13 cellular contexts compared by ENCODE assay signal in the genomic region with DNA sequence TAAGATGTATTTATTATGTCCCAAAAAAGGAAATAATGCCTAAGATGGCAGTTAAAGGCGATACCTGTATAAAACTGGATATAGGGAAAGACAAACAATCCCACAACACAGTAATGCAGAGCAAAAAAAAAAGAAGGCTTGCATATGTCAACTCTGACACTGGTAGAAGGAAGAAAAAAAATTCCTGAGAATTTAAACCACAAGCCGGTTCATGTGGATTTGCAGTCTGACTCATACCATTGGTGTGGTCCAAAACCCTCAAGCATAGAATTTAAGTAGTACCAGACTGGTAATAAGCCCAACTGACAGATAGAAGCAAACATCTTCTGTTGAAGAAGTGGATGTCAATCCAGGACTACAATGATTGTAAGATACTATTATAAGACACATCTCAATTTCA. TPM values are rescaled to one million over a fixed set of nuclear protein-coding genes. Genes with fewer than 3 reads are reported as not detected.
DNase-seq lines count a peak whose midpoint lies in the region; ATAC-seq and TF ChIP-seq lines count a peak whose summit lies in the region.
"Had no signal": no experiment of that assay in that cellular context is flagged by ENCODE, and none has a peak within 500 bp of the region (broad histone marks: within the 10 kb centered on the region; RNA-seq: fewer than 3 reads in every experiment).

No MANE protein-coding gene starts in this region.

- H3K9me3 ChIP-seq in mammary epithelial cell (replicated peaks; ENCODE audit: insufficient read depth, low read length) (no peaks in the 10 kb centered on the region), thyroid gland (no peaks in the 10 kb centered on the region)

- no peaks in the 10 kb centered on the region for H3K79me2 ChIP-seq in mammary epithelial cell (ENCODE audit: insufficient read depth, low read length)

- no peak overlapping the region for H2AFZ ChIP-seq in mammary epithelial cell (ENCODE audit: low read depth, low read length)

- ATAC-seq in omental fat pad (ENCODE audit: low FRiP score), result no peak

- H3K36me3 ChIP-seq in mammary epithelial cell (ENCODE audit: insufficient read depth, low read length) (no peaks in the 10 kb centered on the region), thyroid gland (no peaks in the 10 kb centered on the region)

- intact Hi-C loops in mammary epithelial cell (cut with micrococcal nuclease), result no loop called here
- intact Hi-C loops in thyroid gland (cut with DNase I), result no loop called here

- dilution Hi-C loops in mammary epithelial cell (cut with HindIII; ENCODE audit: low sequenced_read_pairs), result no loop called here

- H3K4me2 ChIP-seq in mammary epithelial cell (ENCODE audit: insufficient read depth, low read depth, low read length), result peak overlapping the region; percentile 71

- peaks cover 15% of the 10 kb centered on the region for H3K4me1 ChIP-seq in mammary epithelial cell (ENCODE audit: insufficient read depth, low read length)
- H3K4me1 ChIP-seq in thyroid gland, result no peaks in the 10 kb centered on the region

- 22% methylated on average over 2 of the region's 2 CpGs for WGBS in mammary epithelial cell (ENCODE audit: low coverage, missing lambda C conversion rate)
- WGBS in thyroid gland, 2 donors, result 78 to 97% methylated on average over 2 of the region's 2 CpGs

- H3K27me3 ChIP-seq in mammary epithelial cell (ENCODE audit: insufficient read depth, low read length), result no peaks in the 10 kb centered on the region
- H3K27me3 ChIP-seq in thyroid gland, result no peaks in the 10 kb centered on the region

- H3K4me3 ChIP-seq in mammary epithelial cell (replicated peaks in 1 of 3; ENCODE audit: insufficient read depth in 1 of 3, low read depth in 2 of 3, low read length in 3 of 3), result no peak overlapping the region
- no peak overlapping the region for H3K4me3 ChIP-seq in thyroid gland (replicated peaks in 1 of 3)
- H3K4me3 ChIP-seq: SK-N-MC had no signal

- H4K20me1 ChIP-seq in mammary epithelial cell (ENCODE audit: insufficient read depth, low read length), result no peaks in the 10 kb centered on the region

- H3K27ac ChIP-seq in mammary epithelial cell (ENCODE audit: insufficient read depth, low read depth, low read length), result peak overlapping the region; percentile 7
- no peak overlapping the region for H3K27ac ChIP-seq in thyroid gland
- H3K27ac ChIP-seq: SK-N-MC had no signal

- BruUV-seq in mammary epithelial cell (replicated peaks; lab: Mats Ljungman, UMichigan), result no TSS peak

- DNase-seq in AG09319 (ENCODE audit: extremely low read depth, low read depth) (peak; percentile 75), LHCN-M2 (ENCODE audit: low read depth) (peak; percentile 90), mammary epithelial cell (peak; percentile 73), kidney tubule cell (ENCODE audit: low spot score) (peak; percentile 81), HuH-7 (ENCODE audit: low spot score) (no peak), thyroid gland (no peak), omental fat pad (ENCODE audit: low spot score) (no peak), NAMALWA (ENCODE audit: low spot score) (no peak)
- DNase-seq: C1 segment of cervical spinal cord, caudate nucleus, NCI-H1436 treated with DMSO at 0.1 percent for 48 hours had no signal

- in situ Hi-C loops in mammary epithelial cell (cut with MboI; ENCODE audit: low sequenced_read_pairs in 2 of 2), result no loop called here

- no peak for TF ChIP-seq POLR2A in thyroid gland (IDR thresholded peaks at IDR 0.05)

- no peak overlapping the region for H3K9ac ChIP-seq in mammary epithelial cell (ENCODE audit: insufficient read depth, low read length)

- TF ChIP-seq CTCF in AG09319 (IDR thresholded peaks at IDR 0.05; ENCODE audit: low read depth, low read length), result no peak
- TF ChIP-seq CTCF in mammary epithelial cell (conservative IDR thresholded peaks at IDR 0.05 in 1 of 2, IDR thresholded peaks at IDR 0.05 in 1 of 2; ENCODE audit: extremely low read depth in 1 of 2, insufficient read depth in 1 of 2, low read depth in 1 of 2, low read length in 2 of 2), result no peak
- TF ChIP-seq CTCF in thyroid gland (IDR thresholded peaks at IDR 0.05), result no peak
- TF ChIP-seq CTCF in omental fat pad (IDR thresholded peaks at IDR 0.05), result no peak

- CTCF ChIA-PET in mammary epithelial cell (lab: Charles Lee; ENCODE audit: low non-redundant PET), result no interaction called here

RNA-seq across cellular contexts. Expression of a gene that starts 7.2 kb away (rescaled TPM):
- total RNA-seq in LHCN-M2 (2014; rRNA removed) (0.11 and 0.83 TPM in 2 replicates), mammary epithelial cell (under 1 TPM in 1 of 2 donors, not detected in 1; 0.50 TPM), thyroid gland (1 to 10 TPM; 5.1 to 9.2 (median 6.9) TPM), omental fat pad (1 to 10 TPM in 1 of 4 donors, under 1 TPM in 2, not detected in 1; 0.47 to 3.5 (median 0.56) TPM)
- polyA plus RNA-seq in LHCN-M2 (2012), result 0.07 TPM
- polyA plus RNA-seq in mammary epithelial cell, result 0.08 TPM
- polyA minus RNA-seq in mammary epithelial cell, result not detected
- total RNA-seq: left lobe of liver had no signal

RNA-seq across cellular contexts. Expression of a gene that starts 7.3 kb away (rescaled TPM):
- total RNA-seq in LHCN-M2 (2014; rRNA removed) (12.3 and 24.9 TPM in 2 replicates), mammary epithelial cell (10 to 100 TPM; 14.4 to 19.0 TPM), thyroid gland (10 to 100 TPM; 65.4 to 80.7 (median 75.9) TPM), omental fat pad (10 to 100 TPM; 21.3 to 54.5 (median 33.9) TPM)
- 6.2 TPM for polyA plus RNA-seq in LHCN-M2 (2012)
- 6.1 TPM for polyA plus RNA-seq in mammary epithelial cell
- 1.8 TPM for polyA minus RNA-seq in mammary epithelial cell

Comparison
In these comparisons a context has a peak if more than half of its experiments do, and no peak if none do; other contexts are left out.
1. DNase-seq: peak in AG09319 (single experiment), LHCN-M2 (single experiment), mammary epithelial cell (single experiment) and kidney tubule cell (single experiment); none in HuH-7 (single experiment), thyroid gland (0 of 2), omental fat pad (single experiment) and NAMALWA (single experiment).